ENCODE assay signal across 8 cellular contexts in genomic region chr3:141913150-141913811, GRCh38. TPM values are rescaled to one million over a fixed set of nuclear protein-coding genes. Genes with fewer than 3 reads are reported as not detected.
A peak's percentile ranks its signal among the peaks of the same experiment; 100 is the strongest.
DNase-seq lines count a peak whose midpoint lies in the region; ATAC-seq and TF ChIP-seq lines count a peak whose summit lies in the region.

No MANE protein-coding gene starts in this region.

- peak; percentile 19 for DNase-seq in GM04504 (ENCODE audit: low read depth)
- DNase-seq in NCI-H526 (lab: John Stamatoyannopoulos, UW): peak; percentile 33 to 75
- peak; percentile 37 for DNase-seq in activated T-cell treated with anti-CD3 and anti-CD28 coated beads for 24 hours (ENCODE audit: low read depth)
- peak; percentile 25 to 44 for DNase-seq in foreskin keratinocyte
- DNase-seq in pulmonary artery endothelial cell (ENCODE audit: low read depth, low spot score): peak; percentile 35
- no peak for DNase-seq in GM19240 (ENCODE audit: insufficient read length, low spot score)

- peak; percentile 83 for TF ChIP-seq CTCF in foreskin keratinocyte (conservative IDR thresholded peaks at IDR 0.05)

- no peaks in the 10 kb centered on the region for H3K27me3 ChIP-seq in foreskin keratinocyte

- H3K4me1 ChIP-seq in foreskin keratinocyte: no peaks in the 10 kb centered on the region

- no peak overlapping the region for H3K27ac ChIP-seq in foreskin keratinocyte

- ATAC-seq in HG02623 (IDR thresholded peaks at IDR 0.05; ENCODE audit: unreplicated experiment) (peak; percentile 84), foreskin keratinocyte (peak; percentile 74), GM18909 (IDR thresholded peaks at IDR 0.05; ENCODE audit: poor library complexity, unreplicated experiment) (no peak)

RNA-seq across cellular contexts. Expression of gene ATP1B3, which starts 36.8 kb away (rescaled TPM):
- total RNA-seq in foreskin keratinocyte (129 and 156 TPM in 2 replicates), pulmonary artery endothelial cell (155 and 165 TPM in 2 replicates)
- polyA plus RNA-seq in foreskin keratinocyte: 185 and 222 TPM in 2 replicates
